Comparison of ENCODE assay signal across 10 cellular contexts in genomic region chr11:10674991-10675440, GRCh38. TPM values are rescaled to one million over a fixed set of nuclear protein-coding genes. Genes with fewer than 3 reads are reported as not detected.
DNase-seq lines count a peak whose midpoint lies in the region; ATAC-seq, FAIRE-seq and TF ChIP-seq lines count a peak whose summit lies in the region.
"Had no signal": no experiment of that assay in that cellular context is flagged by ENCODE, and none has a peak within 500 bp of the region (broad histone marks: within the 10 kb centered on the region; RNA-seq: fewer than 3 reads in every experiment).

No MANE protein-coding gene starts in this region.

- no peak for TF ChIP-seq CTCF in H1 (IDR thresholded peaks at IDR 0.05; ENCODE audit: control extremely low read depth in 1 of 3, insufficient read depth in 1 of 3, low read depth in 1 of 3, low read length in 3 of 3)
- TF ChIP-seq CTCF in right lobe of liver (IDR thresholded peaks at IDR 0.05): no peak
- no peak for TF ChIP-seq CTCF in RWPE1 (conservative IDR thresholded peaks at IDR 0.05; ENCODE audit: low read depth)

- H3K18ac ChIP-seq in H1 (ENCODE audit: extremely low read depth, low read length): peak overlapping the region; percentile 66; the same call in 1 of the 2 replicates

- POLR2A ChIA-PET in H1 (lab: Charles Lee; ENCODE audit: partially characterized antibody): no interaction called here
- POLR2A ChIA-PET in RWPE1 (lab: Yijun Ruan, JAX; ENCODE audit: low non-redundant PET): no interaction called here

- H3K79me1 ChIP-seq in H1 (ENCODE audit: low read depth, low read length): no peaks in the 10 kb centered on the region

- peak overlapping the region; percentile 85 for H4K91ac ChIP-seq in H1 (replicated peaks; ENCODE audit: insufficient read length, low read length)

- no peak for FAIRE-seq in H1 (lab: Jason Lieb, UNC)

- no peak overlapping the region for H2BK12ac ChIP-seq in H1 (ENCODE audit: low read depth, low read length)

- peak overlapping the region; percentile 4; the same call in 1 of the 2 replicates for H4K8ac ChIP-seq in H1 (ENCODE audit: extremely low read depth, insufficient read depth, low read length)

- H3K23me2 ChIP-seq in H1 (ENCODE audit: low read depth, low read length): no peaks in the 10 kb centered on the region

- no peak overlapping the region for H3K14ac ChIP-seq in H1 (ENCODE audit: insufficient read length)

- H3K36me3 ChIP-seq in H1 (ENCODE audit: control insufficient read depth in 2 of 4, insufficient read depth in 4 of 4, low read length in 3 of 4): no peaks in the 10 kb centered on the region
- no peaks in the 10 kb centered on the region for H3K36me3 ChIP-seq in right lobe of liver
- H3K36me3 ChIP-seq in skeletal muscle satellite cell (ENCODE audit: insufficient read depth, low read length): no peaks in the 10 kb centered on the region

- H3K23ac ChIP-seq in H1 (ENCODE audit: insufficient read length): no peak overlapping the region

- H3K4me2 ChIP-seq in H1 (ENCODE audit: insufficient read depth in 1 of 2, low read depth in 2 of 2, low read length in 2 of 2) (no peak overlapping the region), skeletal muscle satellite cell (ENCODE audit: low read length) (peak overlapping the region; percentile 71)

- H3K9me3 ChIP-seq in H1 (ENCODE audit: insufficient read depth in 2 of 2, low read depth in 1 of 2, low read length in 1 of 2): no peaks in the 10 kb centered on the region
- H3K9me3 ChIP-seq in right lobe of liver: no peaks in the 10 kb centered on the region
- H3K9me3 ChIP-seq in skeletal muscle satellite cell (replicated peaks; ENCODE audit: low read length): no peaks in the 10 kb centered on the region

- no peak overlapping the region for H2BK20ac ChIP-seq in H1 (ENCODE audit: low read length)

- TF ChIP-seq EP300 in H1 (IDR thresholded peaks at IDR 0.05; ENCODE audit: borderline replicate concordance in 1 of 2, low read depth in 2 of 2, low read length in 2 of 2): no peak

- no peaks in the 10 kb centered on the region for H4K20me1 ChIP-seq in H1 (replicated peaks in 1 of 2; ENCODE audit: control insufficient read depth in 1 of 2, insufficient read depth in 2 of 2, low read length in 2 of 2)

- H3K4ac ChIP-seq in H1 (replicated peaks; ENCODE audit: insufficient read length, low read depth, low read length): no peak overlapping the region

- CTCF ChIA-PET in H1 (lab: Charles Lee; ENCODE audit: partially characterized antibody) (interaction anchor here (0.9 to 2.2 kb wide), 7 partner anchors 10 to 44 kb away, joined by 3 to 15 read pairs (median 5); no protein-coding TSS in a partner anchor), RWPE1 (lab: Yijun Ruan, JAX) (no interaction called here)

- no peak overlapping the region for H2BK15ac ChIP-seq in H1 (ENCODE audit: low read length)

- H3K79me2 ChIP-seq in H1 (ENCODE audit: control insufficient read depth in 1 of 2, insufficient read depth in 2 of 2, low read length in 2 of 2): no peaks in the 10 kb centered on the region

- peak; percentile 36 to 54 (median 48) for ATAC-seq in right lobe of liver
- ATAC-seq in HG02642 (IDR thresholded peaks at IDR 0.05; ENCODE audit: poor library complexity, unreplicated experiment): no peak
- ATAC-seq in activated CD4-positive, CD25-positive, alpha-beta regulatory T cell treated with anti-CD3 and anti-CD28 coated beads, Interleukin-2, amount 50 U/mL, for 24 hours: no peak

- no peak for TF ChIP-seq RAD21 in H1 (IDR thresholded peaks at IDR 0.05 in 1 of 2, conservative IDR thresholded peaks at IDR 0.05 in 1 of 2; ENCODE audit: low read depth in 2 of 2, low read length in 2 of 2)

- H2AFZ ChIP-seq in H1 (ENCODE audit: low read length): peak overlapping the region; percentile 25; the same call in 1 of the 2 replicates

- no peak overlapping the region for H2BK120ac ChIP-seq in H1 (replicated peaks; ENCODE audit: low read depth, low read length)

- peak overlapping the region; percentile 30; the same call in 1 of the 2 replicates for H2BK5ac ChIP-seq in H1 (ENCODE audit: low read depth, low read length)

- no peak overlapping the region for H4K5ac ChIP-seq in H1 (ENCODE audit: insufficient read length, low read depth, low read length)

- intact Hi-C loops in right lobe of liver (cut with DNase I): no loop called here

- DNase-seq in EL (peak; percentile 27), H1 (ENCODE audit: low read depth in 1 of 2, low spot score in 2 of 2) (no peak), right lobe of liver (no peak), RWPE1 (ENCODE audit: low spot score) (no peak), SW 1271 (lab: John Stamatoyannopoulos, UW) (no peak)
- DNase-seq: MV-4-11 had no signal

- H3K9ac ChIP-seq in H1 (replicated peaks in 1 of 4; ENCODE audit: extremely low read depth in 1 of 4, low read depth in 3 of 4, low read length in 3 of 4): no peak overlapping the region
- H3K9ac ChIP-seq in skeletal muscle satellite cell (ENCODE audit: low read depth, low read length): peak overlapping the region; percentile 21

- H3K27ac ChIP-seq in H1 (ENCODE audit: low read depth, low read length) (no peak overlapping the region), right lobe of liver (peak overlapping the region in 1 of 3 donors; percentile 43), RWPE1 (no peak overlapping the region)

- H3K4me3 ChIP-seq in H1 (ENCODE audit: extremely low read depth in 1 of 4, insufficient read depth in 2 of 4, low read depth in 3 of 4, low read length in 4 of 4): no peak overlapping the region
- no peak overlapping the region for H3K4me3 ChIP-seq in right lobe of liver
- H3K4me3 ChIP-seq in skeletal muscle satellite cell (ENCODE audit: low read length): peak overlapping the region; percentile 17

- H3K56ac ChIP-seq in H1 (replicated peaks; ENCODE audit: insufficient read length, low read depth, low read length): no peak overlapping the region

- H3K4me1 ChIP-seq in H1 (replicated peaks in 1 of 4; ENCODE audit: control insufficient read depth in 3 of 4, insufficient read depth in 4 of 4, low read length in 3 of 4): peaks cover 0 to 6% (median 3%) of the 10 kb centered on the region in 4 experiments; a peak in 2 of 7 replicates
- no peaks in the 10 kb centered on the region for H3K4me1 ChIP-seq in right lobe of liver
- peaks cover 20% of the 10 kb centered on the region for H3K4me1 ChIP-seq in skeletal muscle satellite cell (ENCODE audit: control insufficient read depth, insufficient read depth, low read length)

- no peak overlapping the region for H2AK5ac ChIP-seq in H1 (ENCODE audit: low read depth, low read length)

- H3K27me3 ChIP-seq in H1 (replicated peaks in 1 of 4; ENCODE audit: control insufficient read depth in 3 of 4, extremely low read depth in 1 of 4, insufficient read depth in 3 of 4, low read length in 3 of 4) (no peaks in the 10 kb centered on the region), right lobe of liver (no peaks in the 10 kb centered on the region), skeletal muscle satellite cell (ENCODE audit: control insufficient read depth, insufficient read depth, low read length) (peaks cover 30% of the 10 kb centered on the region)

- no peak for TF ChIP-seq POLR2A in H1 (IDR thresholded peaks at IDR 0.05; ENCODE audit: control extremely low read depth in 1 of 2, low read depth in 2 of 2, low read length in 2 of 2)
- TF ChIP-seq POLR2A in right lobe of liver (IDR thresholded peaks at IDR 0.05): no peak

- WGBS in H1 (ENCODE audit: extremely low coverage in 1 of 2, insufficient coverage in 1 of 2, insufficient read length in 1 of 2, insufficient replicate concordance in 2 of 2, low coverage in 1 of 2, low lambda C conversion rate in 2 of 2, missing lambda C conversion rate in 1 of 2), 2 experiments: 74% methylated on average over 8 of the region's 8 CpGs; no CpG with 5 or more reads in 1 of the 2 experiments
- WGBS in right lobe of liver (ENCODE audit: insufficient coverage, low coverage, low lambda C conversion rate, missing lambda C conversion rate): 7% methylated on average over 3 of the region's 8 CpGs

TF ChIP-seq in H1, 55 proteins besides CTCF, POLR2A, EP300 and RAD21:
- TF ChIP-seq CREB1 (IDR thresholded peaks at IDR 0.05) (no peak), JUN (IDR thresholded peaks at IDR 0.05; ENCODE audit: low read depth, low read length) (no peak), KDM5A (IDR thresholded peaks at IDR 0.05; ENCODE audit: low read length) (no peak), JUND (IDR thresholded peaks at IDR 0.05; ENCODE audit: low read length) (no peak), CTBP2 (IDR thresholded peaks at IDR 0.05; ENCODE audit: borderline replicate concordance, insufficient read depth, insufficient read length, low read length) (no peak), POLR2AphosphoS5 (IDR thresholded peaks at IDR 0.05; ENCODE audit: low read depth, low read length) (no peak), HDAC2 (IDR thresholded peaks at IDR 0.05; ENCODE audit: borderline replicate concordance in 1 of 2, low read depth in 2 of 2, low read length in 2 of 2) (no peak), SUZ12 (IDR thresholded peaks at IDR 0.05; ENCODE audit: low read length) (no peak), CHD1 (IDR thresholded peaks at IDR 0.05; ENCODE audit: low read depth, low read length) (no peak), SIRT6 (IDR thresholded peaks at IDR 0.05; ENCODE audit: low read length) (no peak), RFX5 (IDR thresholded peaks at IDR 0.05; ENCODE audit: borderline replicate concordance, low read depth, low read length) (no peak), TBP (IDR thresholded peaks at IDR 0.05; ENCODE audit: low read depth, low read length) (no peak), EGR1 (IDR thresholded peaks at IDR 0.05; ENCODE audit: borderline replicate concordance, low read depth, low read length) (no peak), SIX5 (IDR thresholded peaks at IDR 0.05; ENCODE audit: low read depth, low read length) (no peak), SAP30 (IDR thresholded peaks at IDR 0.05; ENCODE audit: insufficient read depth, insufficient replicate concordance, low read length) (no peak), EZH2 (IDR thresholded peaks at IDR 0.05; ENCODE audit: low read depth, low read length, severe bottlenecking) (no peak)

RNA-seq across cellular contexts. Expression of gene IRAG1, which starts 18.5 kb away (rescaled TPM):
- total RNA-seq in H1 (2021; fragmentation: NEBNext Ultra II Directional; extraction: Animal tissue kit (Norgen Biotek cat#: 25700)): 2.7 and 3.3 TPM in 2 replicates
- 1.8 and 2.2 TPM in 2 replicates for polyA plus RNA-seq in H1 (2011; rRNA removed)
- 1.9 TPM for polyA plus RNA-seq in H1 (2011; cell fraction: cytosol; rRNA removed)
- polyA plus RNA-seq in H1 (2011; cell fraction: nucleus; rRNA removed): 5.5 TPM
- 1.9 to 2.5 TPM (median 2.1 TPM) in 4 replicates for polyA plus RNA-seq in H1 (2012, experiment 1 of 2)
- polyA plus RNA-seq in H1 (2012, experiment 2 of 2): 0.37 TPM
- polyA plus RNA-seq in H1 (2013, experiment 1 of 2): 1.9 TPM
- 2.0 TPM for polyA plus RNA-seq in H1 (2013, experiment 2 of 2)
- polyA minus RNA-seq in H1 (2011; rRNA and poly(A)+ RNA removed): 3.4 and 4.0 TPM in 2 replicates
- polyA minus RNA-seq in H1 (2011; cell fraction: cytosol; rRNA and poly(A)+ RNA removed): 4.0 TPM
- polyA minus RNA-seq in H1 (2011; cell fraction: nucleus; rRNA and poly(A)+ RNA removed): 7.3 TPM
- total RNA-seq in right lobe of liver: 1 to 10 TPM; 1.2 to 2.3 (median 1.4) TPM
- under 0.01 and 0.22 TPM in 2 replicates for total RNA-seq in skeletal muscle satellite cell (2012; rRNA removed)
- total RNA-seq: activated T-helper 2 cell treated with anti-CD3 and anti-CD28 coated beads, Interferon-gamma antibody, Interleukin-2, Interleukin-4, amounts not matched to agents 10 μg/mL and 5 μg/mL and 100 μg/mL, durations not matched to agents 14 hours and 24 hours and 36 hours had no signal

Comparison
In these comparisons a context has a peak if more than half of its experiments do, and no peak if none do; other contexts are left out.
1. ATAC-seq: peak in right lobe of liver (4 of 4); none in HG02642 (single experiment) and activated CD4-positive, CD25-positive, alpha-beta regulatory T cell treated with anti-CD3 and anti-CD28 coated beads, Interleukin-2, amount 50 U/mL, for 24 hours (0 of 2).